Comparison of ENCODE assay signal across 31 cellular contexts in genomic region chr12:52657305-52657902, GRCh38. TPM values are rescaled to one million over a fixed set of nuclear protein-coding genes. Genes with fewer than 3 reads are reported as not detected.
"Had no signal": no experiment of that assay in that cellular context is flagged by ENCODE, and none has a peak within 500 bp of the region (broad histone marks: within the 10 kb centered on the region; RNA-seq: fewer than 3 reads in every experiment).

No MANE protein-coding gene starts in this region.

- H3K36me3 ChIP-seq: heart left ventricle, left ventricle myocardium inferior, pancreas, right lobe of liver, spleen, tibial nerve, upper lobe of right lung, vagina had no signal

- H3K4me1 ChIP-seq: pancreas, right lobe of liver, spleen, testis, tibial nerve, upper lobe of right lung, vagina had no signal

- H3K27me3 Mint-ChIP-seq: stimulated activated naive CD8-positive, alpha-beta T cell treated with anti-CD3 and anti-CD28 coated beads, Interleukin-15, amount 100 ng/mL, for 72 hours had no signal

- H3K27ac ChIP-seq: dorsolateral prefrontal cortex, heart left ventricle, left ventricle myocardium inferior, pancreas, right lobe of liver, spleen, testis, tibial nerve, upper lobe of right lung, vagina had no signal

- H3K9me3 Mint-ChIP-seq: nephron; stimulated activated naive B cell treated with anti-CD40 and anti-IgM and Interleukin-4, amounts not matched to agents 10 μg/mL and 1 μg/mL and 100 μg/mL, for 72 hours; stimulated activated naive CD8-positive, alpha-beta T cell treated with anti-CD3 and anti-CD28 coated beads, Interleukin-15, amount 100 ng/mL, for 72 hours had no signal

- H3K9me3 ChIP-seq: heart left ventricle, left ventricle myocardium inferior, pancreas, right lobe of liver, testis, tibial nerve, upper lobe of right lung, vagina had no signal

- H3K36me3 Mint-ChIP-seq: stimulated activated naive B cell treated with anti-CD40 and anti-IgM and Interleukin-4, amounts not matched to agents 10 μg/mL and 1 μg/mL and 100 μg/mL, for 72 hours had no signal

- FAIRE-seq: endometrium, frontal cortex, keratinocyte, pancreas had no signal

- H3K27me3 ChIP-seq: right lobe of liver, testis, vagina had no signal

- DNase-seq: cortex of kidney; dorsolateral prefrontal cortex; effector memory CD4-positive, alpha-beta T cell; heart left ventricle; hypothalamus; left ventricle myocardium inferior; mesenchymal stem cell; midbrain; occipital lobe; pancreas; right lobe of liver; spleen; stimulated activated CD4-positive, alpha-beta T cell treated with anti-CD3 and anti-CD28 coated beads, Interleukin-15, amount 100 ng/mL, for 24 hours; stimulated activated CD4-positive, alpha-beta T cell treated with anti-CD3 and anti-CD28 coated beads, Interleukin-1b, Interleukin-23, amount 100 ng/mL, for 48 hours; stimulated activated CD4-positive, alpha-beta T cell treated with anti-CD3 and anti-CD28 coated beads, Interleukin-4, amount 100 ng/mL, for 4 hours; stimulated activated naive B cell treated with anti-CD40 and anti-IgM and Interleukin-4, amounts not matched to agents 10 μg/mL and 1 μg/mL and 100 μg/mL, for 72 hours; stimulated activated naive CD8-positive, alpha-beta T cell treated with anti-CD3 and anti-CD28 coated beads, Interleukin-15, amount 100 ng/mL, for 72 hours; testis; upper lobe of right lung had no signal

- H3K4me1 Mint-ChIP-seq: nephron; stimulated activated naive B cell treated with anti-CD40 and anti-IgM and Interleukin-4, amounts not matched to agents 10 μg/mL and 1 μg/mL and 100 μg/mL, for 72 hours; stimulated activated naive CD8-positive, alpha-beta T cell treated with anti-CD3 and anti-CD28 coated beads, Interleukin-15, amount 100 ng/mL, for 72 hours had no signal

- H3K4me3 ChIP-seq: dorsolateral prefrontal cortex, heart left ventricle, left ventricle myocardium inferior, lung, pancreas, right lobe of liver, spleen, testis, tibial nerve, upper lobe of right lung, vagina had no signal

- H3K4me3 Mint-ChIP-seq: nephron; stimulated activated naive B cell treated with anti-CD40 and anti-IgM and Interleukin-4, amounts not matched to agents 10 μg/mL and 1 μg/mL and 100 μg/mL, for 72 hours; stimulated activated naive CD8-positive, alpha-beta T cell treated with anti-CD3 and anti-CD28 coated beads, Interleukin-15, amount 100 ng/mL, for 72 hours had no signal

- H3K27ac Mint-ChIP-seq: nephron; progenitor cell of endocrine pancreas; stimulated activated naive B cell treated with anti-CD40 and anti-IgM and Interleukin-4, amounts not matched to agents 10 μg/mL and 1 μg/mL and 100 μg/mL, for 72 hours had no signal

- ATAC-seq: esophagus mucosa; pancreas; right lobe of liver; stimulated activated naive B cell treated with anti-CD40 and anti-IgM and Interleukin-4, amounts not matched to agents 10 μg/mL and 1 μg/mL and 100 μg/mL, for 72 hours; stimulated activated naive CD8-positive, alpha-beta T cell treated with anti-CD3 and anti-CD28 coated beads, Interleukin-15, amount 100 ng/mL, for 72 hours; upper lobe of right lung had no signal

RNA-seq across cellular contexts. Expression of gene KRT2, which starts 5.4 kb away (rescaled TPM):
- total RNA-seq: esophagus mucosa, fibroblast of lung, frontal cortex, glomerular endothelial cell, heart left ventricle, left ventricle myocardium inferior, lung, occipital lobe, pancreas, progenitor cell of endocrine pancreas, right lobe of liver, subcutaneous adipose tissue, testis, tibial nerve, upper lobe of right lung had no signal
- polyA plus RNA-seq: fibroblast of lung, heart left ventricle had no signal

RNA-seq across cellular contexts. Expression of gene KRT1, which starts 22.8 kb away (rescaled TPM):
- total RNA-seq: fibroblast of lung, glomerular endothelial cell, left ventricle myocardium inferior, progenitor cell of endocrine pancreas, right lobe of liver, testis, tibial nerve had no signal
- polyA plus RNA-seq: fibroblast of lung, heart left ventricle, lung, pancreas had no signal

RNA-seq across cellular contexts. Expression of gene KRT73, which starts 39.0 kb away (rescaled TPM):
- total RNA-seq: esophagus mucosa, fibroblast of lung, frontal cortex, glomerular endothelial cell, heart left ventricle, left ventricle myocardium inferior, lung, occipital lobe, pancreas, progenitor cell of endocrine pancreas, right lobe of liver, subcutaneous adipose tissue, tibial nerve, vagina had no signal
- polyA plus RNA-seq: fibroblast of lung, heart left ventricle, pancreas had no signal

RNA-seq across cellular contexts. Expression of gene KRT77, which starts 45.9 kb away (rescaled TPM):
- total RNA-seq: esophagus mucosa, fibroblast of lung, frontal cortex, glomerular endothelial cell, heart left ventricle, left ventricle myocardium inferior, lung, occipital lobe, pancreas, progenitor cell of endocrine pancreas, right lobe of liver, spleen, tibial nerve, upper lobe of right lung had no signal
- polyA plus RNA-seq: fibroblast of lung, heart left ventricle, lung had no signal

RNA-seq across cellular contexts. Expression of gene KRT72, which starts 56.1 kb away (rescaled TPM):
- total RNA-seq: esophagus mucosa, fibroblast of lung, frontal cortex, glomerular endothelial cell, heart left ventricle, left ventricle myocardium inferior, occipital lobe, progenitor cell of endocrine pancreas, right lobe of liver, subcutaneous adipose tissue, tibial nerve, upper lobe of right lung, vagina had no signal
- polyA plus RNA-seq: fibroblast of lung, heart left ventricle, keratinocyte, pancreas had no signal
